Comparison of ENCODE assay signal across 9 cellular contexts in genomic region chr11:1546536-1547466, GRCh38.
DNase-seq lines count a peak whose midpoint lies in the region; ATAC-seq and TF ChIP-seq lines count a peak whose summit lies in the region.
"Had no signal": no experiment of that assay in that cellular context is flagged by ENCODE, and none has a peak within 500 bp of the region (broad histone marks: within the 10 kb centered on the region; RNA-seq: fewer than 3 reads in every experiment).

No MANE protein-coding gene starts in this region.

- no peak overlapping the region for H2AFZ ChIP-seq in KMS-11 (ENCODE audit: low read depth)

- TF ChIP-seq CTCF in KMS-11 (conservative IDR thresholded peaks at IDR 0.05; ENCODE audit: low read depth, low read length) (peak; percentile 44), VCaP (conservative IDR thresholded peaks at IDR 0.05) (peak; percentile 91)

- H3K4me2 ChIP-seq in KMS-11, result no peak overlapping the region

- H4K20me1 ChIP-seq in KMS-11 (ENCODE audit: insufficient read depth), result no peaks in the 10 kb centered on the region

- H3K4me1 ChIP-seq in KMS-11 (ENCODE audit: low read depth, poor library complexity, severe bottlenecking) (no peaks in the 10 kb centered on the region), duodenal mucosa (ENCODE audit: control insufficient read depth in 1 of 2, insufficient read depth in 2 of 2, low read length in 2 of 2) (peaks cover 18 to 23% of the 10 kb centered on the region in 2 donors)

- H3K27me3 ChIP-seq in KMS-11 (ENCODE audit: insufficient read depth, low read depth) (peaks cover 70% of the 10 kb centered on the region), duodenal mucosa (ENCODE audit: control insufficient read depth in 1 of 2, insufficient read depth in 2 of 2, low read length in 2 of 2) (peaks cover 7 to 9% of the 10 kb centered on the region in 2 donors)

- H3K4me3 ChIP-seq in KMS-11 (IDR thresholded peaks at IDR 0.05; ENCODE audit: insufficient read depth, low read depth, low read length), result no peak overlapping the region
- peak overlapping the region; percentile 35 to 40 for H3K4me3 ChIP-seq in duodenal mucosa (ENCODE audit: low read depth in 1 of 2, low read length in 2 of 2)
- H3K4me3 ChIP-seq: SJSA1 had no signal

- no peaks in the 10 kb centered on the region for H3K79me2 ChIP-seq in KMS-11 (ENCODE audit: insufficient read depth, low read depth)

- DNase-seq in DMS153 treated with DMSO at 0.1 percent for 48 hours (lab: John Stamatoyannopoulos, UW; ENCODE audit: unreplicated experiment) (peak; percentile 29), medulla oblongata (ENCODE audit: extremely low spot score) (peak; percentile 51)
- peak; percentile 27 for DNase-seq in stimulated activated naive CD4-positive, alpha-beta T cell treated with Interleukin-2 at 50 U/mL for 16 hours (lab: John Stamatoyannopoulos, UW)
- no peak for DNase-seq in NK-92 treated with Interleukin-12 subunit alpha and Interleukin-12 subunit beta, amount 100 ng/mL, for 24 hours (lab: John Stamatoyannopoulos, UW)

- H3K9ac ChIP-seq in KMS-11, result no peak overlapping the region
- peak overlapping the region in 1 of 2 donors; percentile 25 for H3K9ac ChIP-seq in duodenal mucosa (ENCODE audit: low read depth in 1 of 2, low read length in 2 of 2)

- no peak overlapping the region for H3K27ac ChIP-seq in KMS-11
- H3K27ac ChIP-seq in VCaP, result peak overlapping the region; percentile 47; the same call in 1 of the 2 replicates
- H3K27ac ChIP-seq in duodenal mucosa (ENCODE audit: low read depth, low read length), result no peak overlapping the region
- H3K27ac ChIP-seq: SJSA1 had no signal

- H3K36me3 ChIP-seq in KMS-11 (ENCODE audit: insufficient read depth) (no peaks in the 10 kb centered on the region), duodenal mucosa (ENCODE audit: control insufficient read depth in 1 of 2, insufficient read depth in 2 of 2, low read length in 2 of 2) (no peaks in the 10 kb centered on the region)
- H3K36me3 ChIP-seq: SJSA1 had no signal

- H3K9me3 ChIP-seq in duodenal mucosa (ENCODE audit: control insufficient read depth in 1 of 2, low read length in 2 of 2), result no peaks in the 10 kb centered on the region
- H3K9me3 ChIP-seq: SJSA1 had no signal

- ATAC-seq in GM18520 (IDR thresholded peaks at IDR 0.05; ENCODE audit: unreplicated experiment), result no peak
